ENCODE assay signal across 21 cellular contexts in the genomic region with DNA sequence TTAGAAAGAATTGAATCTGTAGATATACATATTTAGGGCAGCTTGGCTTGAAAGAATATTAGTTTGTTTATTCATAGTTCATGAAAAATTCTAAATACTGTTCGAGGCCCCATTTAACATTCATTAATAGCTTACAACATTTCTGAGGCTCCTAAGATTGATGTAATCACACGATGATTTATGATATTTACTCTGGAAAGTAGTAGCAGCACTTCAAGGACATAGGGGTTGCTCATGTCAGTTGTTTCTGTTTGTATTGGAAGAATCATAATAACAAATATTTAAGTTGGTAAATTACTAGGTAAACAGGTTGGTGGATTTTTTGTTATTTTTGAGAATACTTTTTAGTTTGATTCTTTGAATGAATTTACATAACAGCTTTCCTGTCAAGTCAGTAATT. TPM values are rescaled to one million over a fixed set of nuclear protein-coding genes. Genes with fewer than 3 reads are reported as not detected.
DNase-seq lines count a peak whose midpoint lies in the region; ATAC-seq and TF ChIP-seq lines count a peak whose summit lies in the region.
"Had no signal": no experiment of that assay in that cellular context is flagged by ENCODE, and none has a peak within 500 bp of the region (broad histone marks: within the 10 kb centered on the region; RNA-seq: fewer than 3 reads in every experiment).

No MANE protein-coding gene starts in this region.

- H3K27ac Mint-ChIP-seq in mesothelial cell of epicardium = peak overlapping the region; percentile 23

- TF ChIP-seq CTCF in mesothelial cell of epicardium (IDR thresholded peaks at IDR 0.05; ENCODE audit: unreplicated experiment) (no peak), adrenal gland (IDR thresholded peaks at IDR 0.05) (no peak)

- H3K27me3 Mint-ChIP-seq in mesothelial cell of epicardium (ENCODE audit: low read depth) = no peaks in the 10 kb centered on the region

- H3K4me3 ChIP-seq in skeletal muscle tissue (ENCODE audit: low read length in 3 of 3) (no peak overlapping the region), adrenal gland (no peak overlapping the region)
- H3K4me3 ChIP-seq: Peyer's patch had no signal

- peaks cover 3 to 22% (median 7%) of the 10 kb centered on the region in 3 donors for H3K36me3 ChIP-seq in skeletal muscle tissue (ENCODE audit: control insufficient read depth in 3 of 3, insufficient read depth in 3 of 3, low read length in 3 of 3)
- H3K36me3 ChIP-seq in adrenal gland (replicated peaks in 1 of 2) = peaks cover 0 to 38% of the 10 kb centered on the region in 2 donors

- H3K27me3 ChIP-seq in skeletal muscle tissue (ENCODE audit: control insufficient read depth in 3 of 3, insufficient read depth in 3 of 3, low read length in 3 of 3) (no peaks in the 10 kb centered on the region), adrenal gland (no peaks in the 10 kb centered on the region)
- H3K27me3 ChIP-seq: Peyer's patch had no signal

- H3K36me3 Mint-ChIP-seq in mesothelial cell of epicardium = peaks cover 60% of the 10 kb centered on the region

- no peak overlapping the region for H3K4me3 Mint-ChIP-seq in mesothelial cell of epicardium

- peaks cover 5% of the 10 kb centered on the region for H3K4me1 Mint-ChIP-seq in mesothelial cell of epicardium

- no peaks in the 10 kb centered on the region for H3K9me3 ChIP-seq in skeletal muscle tissue (ENCODE audit: control insufficient read depth in 3 of 3, low read length in 3 of 3)
- H3K9me3 ChIP-seq in adrenal gland (replicated peaks in 1 of 3) = no peaks in the 10 kb centered on the region
- H3K9me3 ChIP-seq: Peyer's patch had no signal

- H3K27ac ChIP-seq in skeletal muscle tissue (ENCODE audit: low read depth, low read length) = peak overlapping the region; percentile 85
- no peak overlapping the region for H3K27ac ChIP-seq in adrenal gland
- H3K27ac ChIP-seq: Peyer's patch had no signal

- WGBS in adrenal gland, 4 donors = 31 to 42% (median 36%) methylated on average over 2 of the region's 2 CpGs

- ATAC-seq in HG03460 (IDR thresholded peaks at IDR 0.05; ENCODE audit: unreplicated experiment) = no peak
- ATAC-seq: HCT116, HepG2 had no signal

- DNase-seq in NCI-H1105 treated with DMSO at 0.1 percent for 48 hours (lab: John Stamatoyannopoulos, UW) (peak; percentile 41), NCI-H1105 (lab: John Stamatoyannopoulos, UW) (no peak), NCI-H774 (lab: John Stamatoyannopoulos, UW) (peak; percentile 21), mesothelial cell of epicardium (ENCODE audit: low spot score in 2 of 2, unreplicated experiment in 2 of 2) (no peak), adrenal gland (no peak), NCI-H2081 (lab: John Stamatoyannopoulos, UW) (no peak)
- DNase-seq: Calu3, DMS153, Karpas-422, NCI-H1694 treated with DMSO at 0.1 percent for 48 hours, NCI-H2081 treated with DMSO at 0.1 percent for 48 hours, NCI-H2171, NCI-H345, NCI-H524 treated with DMSO at 0.1 percent for 48 hours, OCI-M1, Peyer's patch, SHP77 treated with DMSO at 0.1 percent for 48 hours had no signal

- no peak overlapping the region for H3K9ac ChIP-seq in skeletal muscle tissue (ENCODE audit: low read depth in 1 of 3, low read length in 3 of 3)

- H3K4me1 ChIP-seq in skeletal muscle tissue (ENCODE audit: control insufficient read depth in 3 of 3, insufficient read depth in 3 of 3, low read length in 3 of 3) = peaks cover 7 to 17% (median 8%) of the 10 kb centered on the region in 3 donors
- H3K4me1 ChIP-seq in adrenal gland (replicated peaks in 1 of 2) = peaks cover 12 to 17% of the 10 kb centered on the region in 2 donors
- H3K4me1 ChIP-seq: Peyer's patch had no signal

- no peaks in the 10 kb centered on the region for H3K9me3 Mint-ChIP-seq in mesothelial cell of epicardium

- intact Hi-C loops in adrenal gland (cut with DNase I) = no loop called here

- TF ChIP-seq POLR2A in adrenal gland (IDR thresholded peaks at IDR 0.05) = no peak

RNA-seq across cellular contexts. Expression of a gene that starts 30.4 kb away (rescaled TPM):
- total RNA-seq in mesothelial cell of epicardium (270 to 278 TPM (median 270 TPM) in 3 replicates), skeletal muscle tissue (90.8 TPM), adrenal gland (100 to 1,000 TPM in 4 of 8 donors, 10 to 100 TPM in 4; 39.4 to 162 (median 107) TPM)
- polyA plus RNA-seq in adrenal gland = 10 to 100 TPM; 13.3 to 80.5 (median 16.2) TPM

Comparison
In these comparisons a context has a peak if more than half of its experiments do, and no peak if none do; other contexts are left out.
1. DNase-seq: peak in NCI-H1105 treated with DMSO at 0.1 percent for 48 hours (single experiment) and NCI-H774 (single experiment); none in NCI-H1105 (single experiment), mesothelial cell of epicardium (0 of 2), adrenal gland (0 of 7) and NCI-H2081 (0 of 2).